Comparison of ENCODE assay signal across 10 cellular contexts in the genomic region with DNA sequence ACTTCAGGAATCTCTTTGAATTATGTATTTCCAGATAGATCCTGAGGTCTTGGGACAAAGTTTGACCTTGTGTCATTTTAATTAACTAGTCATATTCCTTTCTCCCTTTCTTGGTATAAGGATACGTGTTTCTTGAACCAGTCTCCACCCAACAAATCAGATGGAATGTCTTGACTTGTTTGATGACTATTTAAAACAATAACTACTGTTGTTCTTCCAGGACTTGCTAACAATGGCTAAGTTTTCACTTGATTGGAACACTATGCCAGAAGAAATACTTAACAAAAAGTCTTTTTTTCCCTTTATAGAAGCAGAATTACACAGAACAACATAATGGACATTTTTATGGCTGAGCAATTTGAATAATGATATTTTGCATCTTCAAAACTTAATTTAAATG. TPM values are rescaled to one million over a fixed set of nuclear protein-coding genes. Genes with fewer than 3 reads are reported as not detected.
"Had no signal": no experiment of that assay in that cellular context is flagged by ENCODE, and none has a peak within 500 bp of the region (broad histone marks: within the 10 kb centered on the region; RNA-seq: fewer than 3 reads in every experiment).

No MANE protein-coding gene starts in this region.

- DNase-seq: GM23248, GOT3, H7, HFFc6, IMR-90 had no signal

- H3K4me3 ChIP-seq: GM23248, HAP-1, K562 had no signal

- H3K9ac ChIP-seq: GM23248 had no signal

- H3K36me3 ChIP-seq: HAP-1 had no signal

- FAIRE-seq: HTR-8/SVneo, K562 had no signal

- H2AFZ ChIP-seq: GM23248 had no signal

- H3K9me3 ChIP-seq: HAP-1 had no signal

- ATAC-seq: HCT116, K562 had no signal

- H3K27ac ChIP-seq: GM23248 had no signal

RNA-seq across cellular contexts. Expression of gene WIPF3, which starts 43.0 kb away (rescaled TPM):
- total RNA-seq: GM23248, H4, HFFc6, IMR-90 had no signal
- polyA plus RNA-seq: GM23248, IMR-90 had no signal
